Comparison of ENCODE assay signal across 8 cellular contexts in genomic region chr17:14300628-14301278, GRCh38. TPM values are rescaled to one million over a fixed set of nuclear protein-coding genes. Genes with fewer than 3 reads are reported as not detected.
DNase-seq lines count a peak whose midpoint lies in the region; ATAC-seq and TF ChIP-seq lines count a peak whose summit lies in the region.

TSS of gene HS3ST3B1 (plus strand) at chr17:14301081. CDS start at chr17:14301519, 438 bp downstream.

- H3K27ac ChIP-seq in MM.1S (ENCODE audit: low read length) (no peak within 1 kb of the TSS), testis (peak within 1 kb of the TSS; percentile 21 to 31)

- 0% methylated on average over 21 to 30 of the region's 48 CpGs for WGBS in testis, 2 donors

- H3K9me3 ChIP-seq in HAP-1 (no peaks in the 10 kb centered on the region), MM.1S (replicated peaks; ENCODE audit: insufficient read depth, low read length) (no peaks in the 10 kb centered on the region), testis (no peaks in the 10 kb centered on the region)

- H3K4me1 ChIP-seq in HAP-1 (no peaks in the 10 kb centered on the region), MM.1S (ENCODE audit: low read length) (no peaks in the 10 kb centered on the region), testis (peaks cover 5% of the 10 kb centered on the region)

- no peaks in the 10 kb centered on the region for H3K79me2 ChIP-seq in MM.1S (ENCODE audit: low read length)

- intact Hi-C loops in head of caudate nucleus (cut with DNase I) (loop anchor here (5.0 kb wide), 1 partner anchor 708 kb away; no protein-coding TSS in a partner anchor), testis (cut with DNase I; ENCODE audit: low total_unique reads) (loop anchor here (10.0 kb wide), 1 partner anchor 706 kb away; no protein-coding TSS in a partner anchor)

- peak within 1 kb of the TSS; percentile 34; the same call in 1 of the 2 replicates for H3K4me2 ChIP-seq in MM.1S (ENCODE audit: low read depth, low read length)

- in situ Hi-C loops in HAP-1 (cut with MboI; ENCODE audit: low sequenced_read_pairs) = loop anchor here (25.0 kb wide), 3 partner anchors 88 to 963 kb away; no protein-coding TSS in a partner anchor

- H3K9me2 ChIP-seq in MM.1S (replicated peaks; ENCODE audit: insufficient read depth, low read length) = no peaks in the 10 kb centered on the region

- peak; percentile 66 for TF ChIP-seq POLR2A in testis (IDR thresholded peaks at IDR 0.05)

- H3K36me3 ChIP-seq in HAP-1 (replicated peaks) = no peaks in the 10 kb centered on the region
- H3K36me3 ChIP-seq in MM.1S (replicated peaks; ENCODE audit: insufficient read depth, low read length) = no peaks in the 10 kb centered on the region
- no peaks in the 10 kb centered on the region for H3K36me3 ChIP-seq in testis (ENCODE audit: low read depth, missing control alignments)

- no peak for TF ChIP-seq CTCF in MM.1S (IDR thresholded peaks at IDR 0.05; ENCODE audit: low read length)
- TF ChIP-seq CTCF in omental fat pad (IDR thresholded peaks at IDR 0.05) = no peak
- TF ChIP-seq CTCF in testis (IDR thresholded peaks at IDR 0.05) = peak in 1 of 3 experiments; percentile 14

- H3K4me3 Mint-ChIP-seq in activated naive CD8-positive, alpha-beta T cell = peak within 1 kb of the TSS; percentile 96

- H3K27me3 ChIP-seq in HAP-1 (ENCODE audit: low read depth) (peaks cover 72% of the 10 kb centered on the region), MM.1S (replicated peaks; ENCODE audit: insufficient read depth, low read length) (peaks cover 2% of the 10 kb centered on the region; the same call in 1 of the 2 replicates), testis (no peaks in the 10 kb centered on the region)

- H3K4me3 ChIP-seq in HAP-1 = peak within 1 kb of the TSS; percentile 25
- H3K4me3 ChIP-seq in MM.1S (ENCODE audit: low read length) = peak within 1 kb of the TSS; percentile 36; the same call in 1 of the 2 replicates
- peak within 1 kb of the TSS; percentile 52 to 66 for H3K4me3 ChIP-seq in testis

- H3K4me1 Mint-ChIP-seq in activated naive CD8-positive, alpha-beta T cell (ENCODE audit: low read depth) = peaks cover 64% of the 10 kb centered on the region

- ATAC-seq in omental fat pad (ENCODE audit: low FRiP score) = peak; percentile 96

- H3K27ac Mint-ChIP-seq in activated naive CD8-positive, alpha-beta T cell = peak within 1 kb of the TSS; percentile 94

- no peak within 1 kb of the TSS for H3K9ac ChIP-seq in MM.1S (ENCODE audit: low read length)

- H3F3A ChIP-seq in MM.1S (ENCODE audit: insufficient read depth, low read length) = no peaks in the 10 kb centered on the region

- DNase-seq in GDM1 (lab: John Stamatoyannopoulos, UW) (peak; percentile 97), HAP-1 (ENCODE audit: low spot score in 2 of 2) (peak; percentile 84 to 95), MM.1S (peak; percentile 83), SKM-1 treated with dmso at 0.1 percent for 144 hours (lab: John Stamatoyannopoulos, UW; ENCODE audit: unreplicated experiment) (peak; percentile 98), head of caudate nucleus (peak; percentile 43 to 92 (median 78)), omental fat pad (ENCODE audit: low spot score) (peak; percentile 92), testis (peak; percentile 98)

- peaks cover 19% of the 10 kb centered on the region for H3K27me3 Mint-ChIP-seq in activated naive CD8-positive, alpha-beta T cell

- H3K36me3 Mint-ChIP-seq in activated naive CD8-positive, alpha-beta T cell = no peaks in the 10 kb centered on the region

- no peaks in the 10 kb centered on the region for H4K20me1 ChIP-seq in MM.1S (ENCODE audit: insufficient read depth, low read length)

- H2AFZ ChIP-seq in MM.1S (ENCODE audit: low read length) = no peak within 1 kb of the TSS

- no peaks in the 10 kb centered on the region for H3K9me3 Mint-ChIP-seq in activated naive CD8-positive, alpha-beta T cell (ENCODE audit: low read depth)

RNA-seq across cellular contexts. Expression of gene HS3ST3B1, which starts in this region (rescaled TPM):
- total RNA-seq in omental fat pad = 1 to 10 TPM; 1.3 to 5.8 (median 4.8) TPM
- 1 to 10 TPM; 1.5 to 1.9 TPM for total RNA-seq in testis
- 2.1 TPM for polyA plus RNA-seq in testis (ENCODE audit: insufficient read depth, low read depth, low replicate concordance)
